ENCODE assay signal across 24 cellular contexts in the genomic region with DNA sequence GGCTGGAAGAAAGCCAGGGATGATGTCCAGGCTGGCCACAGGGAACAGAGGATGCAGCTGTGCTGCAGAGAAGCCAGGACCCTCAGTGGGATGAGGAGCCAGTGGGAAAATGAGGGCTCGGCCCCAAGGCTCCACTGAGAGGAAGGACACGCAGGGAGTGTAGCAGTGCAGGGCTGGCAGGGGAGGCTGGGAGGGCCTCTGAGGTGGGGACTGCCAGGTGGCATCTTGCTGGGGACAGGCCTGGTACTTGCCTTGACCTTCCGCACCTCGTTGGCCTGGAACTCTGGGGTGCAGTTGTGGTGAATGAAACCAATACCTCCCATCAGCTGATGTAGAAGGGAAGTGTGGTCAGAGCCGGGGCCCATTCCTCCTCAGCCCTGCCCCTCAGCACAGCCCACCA. TPM values are rescaled to one million over a fixed set of nuclear protein-coding genes. Genes with fewer than 3 reads are reported as not detected.
"Had no signal": no experiment of that assay in that cellular context is flagged by ENCODE, and none has a peak within 500 bp of the region (broad histone marks: within the 10 kb centered on the region; RNA-seq: fewer than 3 reads in every experiment).

No MANE protein-coding gene starts in this region.

- ATAC-seq: heart right ventricle; left cardiac atrium; left lobe of liver; left ventricle myocardium superior; naive thymus-derived CD8-positive, alpha-beta T cell; right lobe of liver; stimulated activated memory B cell treated with anti-CD40 and anti-IgM and Interleukin-4, amounts not matched to agents 10 μg/mL and 1 μg/mL and 100 μg/mL, for 72 hours; upper lobe of right lung had no signal

- H3K9me3 Mint-ChIP-seq: naive thymus-derived CD8-positive, alpha-beta T cell; nephron; neural crest cell; stimulated activated memory B cell treated with anti-CD40 and anti-IgM and Interleukin-4, amounts not matched to agents 10 μg/mL and 1 μg/mL and 100 μg/mL, for 72 hours had no signal

- DNase-seq: heart right ventricle; kidney glomerular epithelial cell; left cardiac atrium; left ventricle myocardium superior; mesenchymal stem cell; naive thymus-derived CD8-positive, alpha-beta T cell; occipital lobe; stimulated activated CD4-positive, alpha-beta T cell treated with anti-CD3 and anti-CD28 coated beads, Interleukin-1b, Interleukin-23, amount 100 ng/mL, for 48 hours; stimulated activated CD4-positive, alpha-beta T cell treated with anti-CD3 and anti-CD28 coated beads, Interleukin-2, amount 100 ng/mL, for 48 hours; stimulated activated CD4-positive, alpha-beta T cell treated with anti-CD3 and anti-CD28 coated beads, Interleukin-4, amount 100 ng/mL, for 4 hours; stimulated activated CD8-positive, alpha-beta memory T cell treated with anti-CD3 and anti-CD28 coated beads, Interleukin-4, amount 100 ng/mL, for 48 hours; stimulated activated naive CD4-positive, alpha-beta T cell treated with Interleukin-2 at 50 U/mL for 16 hours; tibial artery; trophoblast cell; upper lobe of right lung had no signal

- H3K27me3 Mint-ChIP-seq: naive thymus-derived CD8-positive, alpha-beta T cell; stimulated activated memory B cell treated with anti-CD40 and anti-IgM and Interleukin-4, amounts not matched to agents 10 μg/mL and 1 μg/mL and 100 μg/mL, for 72 hours had no signal

- H3K27ac Mint-ChIP-seq: nephron; progenitor cell of endocrine pancreas; stimulated activated memory B cell treated with anti-CD40 and anti-IgM and Interleukin-4, amounts not matched to agents 10 μg/mL and 1 μg/mL and 100 μg/mL, for 72 hours had no signal

- H3K4me3 Mint-ChIP-seq: naive thymus-derived CD8-positive, alpha-beta T cell; nephron; stimulated activated memory B cell treated with anti-CD40 and anti-IgM and Interleukin-4, amounts not matched to agents 10 μg/mL and 1 μg/mL and 100 μg/mL, for 72 hours had no signal

RNA-seq across cellular contexts. Expression of a gene that starts 39.1 kb away (rescaled TPM):
- total RNA-seq: left lobe of liver, lung microvascular endothelial cell, pulmonary artery endothelial cell, renal cortical epithelial cell had no signal
